In the genomic region with DNA sequence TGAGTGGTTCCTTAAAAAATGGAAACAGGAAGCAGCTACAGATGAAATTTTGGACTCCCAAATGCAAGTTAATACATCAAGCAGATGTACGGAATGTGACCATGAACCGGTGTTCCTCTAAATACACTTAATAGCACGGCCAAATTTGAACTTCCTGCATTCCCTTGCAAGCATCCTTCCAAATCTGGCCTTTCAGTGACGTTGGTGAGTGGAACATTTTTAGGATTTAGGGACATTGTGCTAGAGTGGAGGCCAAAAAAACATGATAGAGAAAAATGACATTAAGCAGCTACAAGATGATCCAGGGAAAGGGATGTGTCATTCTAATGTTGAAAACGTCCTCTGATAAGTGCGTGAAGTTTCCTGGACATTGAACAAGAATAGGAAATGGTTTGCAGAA, we compare ENCODE assay signal across 24 cellular contexts.
DNase-seq lines count a peak whose midpoint lies in the region; ATAC-seq and TF ChIP-seq lines count a peak whose summit lies in the region.
"Had no signal": no experiment of that assay in that cellular context is flagged by ENCODE, and none has a peak within 500 bp of the region (broad histone marks: within the 10 kb centered on the region; RNA-seq: fewer than 3 reads in every experiment).

No MANE protein-coding gene starts in this region.

- H3K4me3 Mint-ChIP-seq in natural killer cell treated with Interleukin-12 subunit alpha and Interleukin-12 subunit beta and Interleukin-15 and Interleukin-18, amount 100 ng/mL, for 72 hours: no peak overlapping the region
- H3K4me3 Mint-ChIP-seq: CD4-positive, alpha-beta memory T cell; HFFc6; IgD-negative memory B cell had no signal

- DNase-seq in body of pancreas: no peak
- no peak for DNase-seq in Right ventricle myocardium superior
- no peak for DNase-seq in right atrium auricular region (ENCODE audit: low spot score)
- DNase-seq in ovary: peak in 2 of 5 donors; percentile 51 to 60
- DNase-seq in activated T-cell treated with anti-CD3 and anti-CD28 coated beads, Interleukin-2, amount 50 U/mL, for 1 hour: no peak
- DNase-seq in GM20000 (ENCODE audit: low spot score): no peak
- DNase-seq in natural killer cell treated with Interleukin-12 subunit alpha and Interleukin-12 subunit beta and Interleukin-15 and Interleukin-18, amount 100 ng/mL, for 72 hours (ENCODE audit: low spot score): no peak
- DNase-seq in stimulated activated CD4-positive, alpha-beta T cell treated with anti-CD3 and anti-CD28 coated beads, Interleukin-15, amount 100 ng/mL, for 24 hours: no peak
- DNase-seq: C1 segment of cervical spinal cord; CD4-positive, alpha-beta memory T cell; COR-L47; DMS53; GOT3; HFFc6; NCI-H1092; NCI-H1417 treated with DMSO at 0.1 percent for 48 hours; NCI-H1694 treated with DMSO at 0.1 percent for 48 hours; NCI-H2081; NCI-H2227 treated with DMSO at 0.1 percent for 48 hours; NCI-H526 treated with DMSO at 0.1 percent for 48 hours; RPMI8226; SHP77 treated with DMSO at 0.1 percent for 48 hours had no signal

- no peaks in the 10 kb centered on the region for H3K27me3 ChIP-seq in body of pancreas
- no peaks in the 10 kb centered on the region for H3K27me3 ChIP-seq in right atrium auricular region
- no peaks in the 10 kb centered on the region for H3K27me3 ChIP-seq in ovary

- H3K4me1 Mint-ChIP-seq in natural killer cell treated with Interleukin-12 subunit alpha and Interleukin-12 subunit beta and Interleukin-15 and Interleukin-18, amount 100 ng/mL, for 72 hours (ENCODE audit: low read depth in 2 of 2): no peaks in the 10 kb centered on the region
- H3K4me1 Mint-ChIP-seq: CD4-positive, alpha-beta memory T cell had no signal

- no peak overlapping the region for H3K27ac Mint-ChIP-seq in natural killer cell treated with Interleukin-12 subunit alpha and Interleukin-12 subunit beta and Interleukin-15 and Interleukin-18, amount 100 ng/mL, for 72 hours
- H3K27ac Mint-ChIP-seq: HFFc6, IgD-negative memory B cell had no signal

- WGBS in body of pancreas, 2 donors: 63 to 64% methylated on average over 6 of the region's 6 CpGs
- 6 to 11% (median 7%) methylated on average over 6 of the region's 6 CpGs for WGBS in ovary, 3 donors

- no peaks in the 10 kb centered on the region for H3K4me1 ChIP-seq in body of pancreas
- H3K4me1 ChIP-seq in right atrium auricular region: peaks cover 0 to 15% of the 10 kb centered on the region in 2 donors
- peaks cover 10% of the 10 kb centered on the region for H3K4me1 ChIP-seq in ovary (ENCODE audit: insufficient read depth)
- H3K4me1 ChIP-seq: HAP-1 had no signal

- peaks cover 4% of the 10 kb centered on the region for H3K9me3 Mint-ChIP-seq in natural killer cell treated with Interleukin-12 subunit alpha and Interleukin-12 subunit beta and Interleukin-15 and Interleukin-18, amount 100 ng/mL, for 72 hours

- no peak overlapping the region for H3K27ac ChIP-seq in body of pancreas
- H3K27ac ChIP-seq in right atrium auricular region: peak overlapping the region; percentile 28 to 50
- peak overlapping the region in 1 of 2 donors; percentile 36 for H3K27ac ChIP-seq in ovary

- TF ChIP-seq CTCF in body of pancreas (IDR thresholded peaks at IDR 0.05) (no peak), right atrium auricular region (IDR thresholded peaks at IDR 0.05) (no peak), ovary (IDR thresholded peaks at IDR 0.05) (no peak), GM20000 (IDR thresholded peaks at IDR 0.05; ENCODE audit: extremely low read depth, missing control alignments) (no peak)

- no peak for TF ChIP-seq POLR2A in body of pancreas (IDR thresholded peaks at IDR 0.05)
- no peak for TF ChIP-seq POLR2A in ovary (IDR thresholded peaks at IDR 0.05)

- H3K9me3 ChIP-seq in body of pancreas (no peaks in the 10 kb centered on the region), right atrium auricular region (no peaks in the 10 kb centered on the region), ovary (no peaks in the 10 kb centered on the region)
- H3K9me3 ChIP-seq: HAP-1 had no signal

- peak; percentile 48 for ATAC-seq in body of pancreas
- peak; percentile 71 for ATAC-seq in Right ventricle myocardium superior (ENCODE audit: poor library complexity)
- ATAC-seq in natural killer cell treated with Interleukin-12 subunit alpha and Interleukin-12 subunit beta and Interleukin-15 and Interleukin-18, amount 100 ng/mL, for 72 hours: no peak

- intact Hi-C loops in body of pancreas (cut with DNase I) (no loop called here), Right ventricle myocardium superior (cut with DNase I) (no loop called here), ovary (cut with DNase I) (loop anchor here in 2 of 4 donors (10.0 kb wide), 2 partner anchors 79 to 109 kb away; no protein-coding TSS in a partner anchor)

- peak; percentile 11 for TF ChIP-seq EP300 in ovary (IDR thresholded peaks at IDR 0.05)

- no peak overlapping the region for H3K4me3 ChIP-seq in body of pancreas
- no peak overlapping the region for H3K4me3 ChIP-seq in right atrium auricular region
- H3K4me3 ChIP-seq in ovary: no peak overlapping the region
- H3K4me3 ChIP-seq: HAP-1 had no signal

- no peaks in the 10 kb centered on the region for H3K36me3 ChIP-seq in body of pancreas (replicated peaks in 1 of 2; ENCODE audit: insufficient read depth in 1 of 2, low read depth in 2 of 2)
- H3K36me3 ChIP-seq in right atrium auricular region: no peaks in the 10 kb centered on the region
- no peaks in the 10 kb centered on the region for H3K36me3 ChIP-seq in ovary
- H3K36me3 ChIP-seq: HAP-1 had no signal

- no peaks in the 10 kb centered on the region for H3K27me3 Mint-ChIP-seq in natural killer cell treated with Interleukin-12 subunit alpha and Interleukin-12 subunit beta and Interleukin-15 and Interleukin-18, amount 100 ng/mL, for 72 hours
- H3K27me3 Mint-ChIP-seq: CD4-positive, alpha-beta memory T cell had no signal

- H3K36me3 Mint-ChIP-seq in natural killer cell treated with Interleukin-12 subunit alpha and Interleukin-12 subunit beta and Interleukin-15 and Interleukin-18, amount 100 ng/mL, for 72 hours: peaks cover 5% of the 10 kb centered on the region

Comparison
In these comparisons a context has a peak if more than half of its experiments do, and no peak if none do; other contexts are left out.
1. ATAC-seq: peak in body of pancreas (single experiment) and Right ventricle myocardium superior (single experiment); none in natural killer cell treated with Interleukin-12 subunit alpha and Interleukin-12 subunit beta and Interleukin-15 and Interleukin-18, amount 100 ng/mL, for 72 hours (0 of 2).
2. H3K27ac ChIP-seq: peak in right atrium auricular region (2 of 2); none in body of pancreas (0 of 4).